Comparison of ENCODE assay signal across 13 cellular contexts in genomic region chr1:1199961-1200875, GRCh38. TPM values are rescaled to one million over a fixed set of nuclear protein-coding genes. Genes with fewer than 3 reads are reported as not detected.
A peak's percentile ranks its signal among the peaks of the same experiment; 100 is the strongest.
DNase-seq lines count a peak whose midpoint lies in the region; ATAC-seq and TF ChIP-seq lines count a peak whose summit lies in the region.
"Had no signal": no experiment of that assay in that cellular context is flagged by ENCODE, and none has a peak within 500 bp of the region (broad histone marks: within the 10 kb centered on the region; RNA-seq: fewer than 3 reads in every experiment).

No MANE protein-coding gene starts in this region.

- no peaks in the 10 kb centered on the region for H3K36me3 ChIP-seq in CD4-positive, CD25-positive, alpha-beta regulatory T cell (ENCODE audit: control insufficient read depth, insufficient read depth, low read length)
- H3K36me3 ChIP-seq in HUES64 (ENCODE audit: insufficient read depth, low read length), result no peaks in the 10 kb centered on the region

- no peak for TF ChIP-seq CTCF in nephron progenitor cell (IDR thresholded peaks at IDR 0.05)

- no peaks in the 10 kb centered on the region for H3K36me3 Mint-ChIP-seq in CD4-positive, CD25-positive, alpha-beta regulatory T cell
- H3K36me3 Mint-ChIP-seq in central memory CD8-positive, alpha-beta T cell (ENCODE audit: insufficient read depth), result no peaks in the 10 kb centered on the region
- H3K36me3 Mint-ChIP-seq in nephron progenitor cell (ENCODE audit: low read depth), result no peaks in the 10 kb centered on the region

- DNase-seq in CD4-positive, CD25-positive, alpha-beta regulatory T cell, result no peak
- no peak for DNase-seq in central memory CD8-positive, alpha-beta T cell (ENCODE audit: low spot score in 2 of 2)
- DNase-seq in nephron progenitor cell, result peak; percentile 10
- no peak for DNase-seq in GM19240 (ENCODE audit: insufficient read length, low spot score)
- no peak for DNase-seq in HuH-7 (ENCODE audit: low spot score)
- DNase-seq: head of caudate nucleus; NCI-H187 treated with DMSO at 0.1 percent for 48 hours; stimulated activated CD4-positive, alpha-beta T cell treated with anti-CD3 and anti-CD28 coated beads, Interleukin-4, amount 100 ng/mL, for 4 hours had no signal

- no peaks in the 10 kb centered on the region for H3K9me3 ChIP-seq in CD4-positive, CD25-positive, alpha-beta regulatory T cell (ENCODE audit: control insufficient read depth in 2 of 2, low read length in 2 of 2)
- H3K9me3 ChIP-seq in HUES64 (ENCODE audit: insufficient read depth, low read depth, low read length), result no peaks in the 10 kb centered on the region

- H3K4me1 Mint-ChIP-seq in CD4-positive, CD25-positive, alpha-beta regulatory T cell, result peaks cover 0 to 8% (median 1%) of the 10 kb centered on the region in 4 donors
- H3K4me1 Mint-ChIP-seq in central memory CD8-positive, alpha-beta T cell, result no peaks in the 10 kb centered on the region
- no peaks in the 10 kb centered on the region for H3K4me1 Mint-ChIP-seq in nephron progenitor cell

- H3K27me3 ChIP-seq in CD4-positive, CD25-positive, alpha-beta regulatory T cell (ENCODE audit: control insufficient read depth, insufficient read depth, low read length), result no peaks in the 10 kb centered on the region
- peaks cover 18% of the 10 kb centered on the region for H3K27me3 ChIP-seq in HUES64 (ENCODE audit: insufficient read depth, low read length)

- peak overlapping the region; percentile 69 to 91 (median 78) for H3K4me3 Mint-ChIP-seq in CD4-positive, CD25-positive, alpha-beta regulatory T cell
- peak overlapping the region; percentile 59 for H3K4me3 Mint-ChIP-seq in central memory CD8-positive, alpha-beta T cell
- H3K4me3 Mint-ChIP-seq in nephron progenitor cell, result peak overlapping the region; percentile 44

- 81% methylated on average over 30 of the region's 31 CpGs for WGBS in HUES64

- H3K9ac ChIP-seq in HUES64 (ENCODE audit: low read depth, low read length), result no peak overlapping the region

- H3K4me1 ChIP-seq in CD4-positive, CD25-positive, alpha-beta regulatory T cell (ENCODE audit: control insufficient read depth, insufficient read depth, low read length, poor library complexity, severe bottlenecking), result peaks cover 16% of the 10 kb centered on the region
- no peaks in the 10 kb centered on the region for H3K4me1 ChIP-seq in HUES64 (ENCODE audit: insufficient read depth, low read length)

- H3K27ac ChIP-seq in CD4-positive, CD25-positive, alpha-beta regulatory T cell (ENCODE audit: insufficient read depth, low read length, poor library complexity, severe bottlenecking), result peak overlapping the region; percentile 84
- no peak overlapping the region for H3K27ac ChIP-seq in HUES64 (ENCODE audit: low read depth, low read length)

- H3K27ac Mint-ChIP-seq in CD4-positive, CD25-positive, alpha-beta regulatory T cell, result peak overlapping the region; percentile 14 to 86 (median 65)
- peak overlapping the region; percentile 19 for H3K27ac Mint-ChIP-seq in central memory CD8-positive, alpha-beta T cell (ENCODE audit: low read depth)
- no peak overlapping the region for H3K27ac Mint-ChIP-seq in nephron progenitor cell

- H3K27me3 Mint-ChIP-seq in CD4-positive, CD25-positive, alpha-beta regulatory T cell, result no peaks in the 10 kb centered on the region
- H3K27me3 Mint-ChIP-seq in central memory CD8-positive, alpha-beta T cell, result no peaks in the 10 kb centered on the region
- H3K27me3 Mint-ChIP-seq in nephron progenitor cell (ENCODE audit: low read depth, poor library complexity), result peaks cover 28% of the 10 kb centered on the region

- H3K4me3 ChIP-seq in CD4-positive, CD25-positive, alpha-beta regulatory T cell (ENCODE audit: low read depth, low read length), result no peak overlapping the region
- H3K4me3 ChIP-seq in HUES64 (ENCODE audit: low read length), result 0 out of 2 replicates have a peak overlapping the region, but pooled peaks have one; percentile 46

- no peak for ATAC-seq in CD4-positive, CD25-positive, alpha-beta regulatory T cell (ENCODE audit: low read depth in 2 of 2)
- no peak for ATAC-seq in central memory CD8-positive, alpha-beta T cell (replicated peaks; ENCODE audit: extremely low read depth, poor library complexity, severe bottlenecking)
- no peak for ATAC-seq in GM18909 (IDR thresholded peaks at IDR 0.05; ENCODE audit: poor library complexity, unreplicated experiment)
- no peak for ATAC-seq in GM19463 (IDR thresholded peaks at IDR 0.05; ENCODE audit: unreplicated experiment)

- peaks cover 0 to 1% (median 0%) of the 10 kb centered on the region in 7 donors for H3K9me3 Mint-ChIP-seq in CD4-positive, CD25-positive, alpha-beta regulatory T cell
- H3K9me3 Mint-ChIP-seq in central memory CD8-positive, alpha-beta T cell, result peaks cover under 1% of the 10 kb centered on the region
- H3K9me3 Mint-ChIP-seq in nephron progenitor cell, result peaks cover 7% of the 10 kb centered on the region

RNA-seq across cellular contexts. Expression of gene TNFRSF18, which starts 6.2 kb away (rescaled TPM):
- 47.8 TPM for total RNA-seq in CD4-positive, CD25-positive, alpha-beta regulatory T cell
- 10 to 100 TPM; 17.4 to 54.5 (median 25.2) TPM for polyA plus RNA-seq in CD4-positive, CD25-positive, alpha-beta regulatory T cell
- polyA plus RNA-seq in HUES64 (2013, experiment 1 of 2), result 0.45 TPM
- not detected for polyA plus RNA-seq in HUES64 (2013, experiment 2 of 2)
- total RNA-seq: myocyte, RPMI7951 had no signal

RNA-seq across cellular contexts. Expression of gene TNFRSF4, which starts 13.7 kb away (rescaled TPM):
- total RNA-seq in CD4-positive, CD25-positive, alpha-beta regulatory T cell, result 65.8 TPM
- polyA plus RNA-seq in CD4-positive, CD25-positive, alpha-beta regulatory T cell, result 10 to 100 TPM; 19.0 to 50.2 (median 32.2) TPM
- polyA plus RNA-seq in HUES64 (2013, experiment 1 of 2), result not detected
- not detected for polyA plus RNA-seq in HUES64 (2013, experiment 2 of 2)
- total RNA-seq: myocyte, RPMI7951 had no signal

RNA-seq across cellular contexts. Expression of gene TTLL10, which starts 26.5 kb away (rescaled TPM):
- not detected for total RNA-seq in CD4-positive, CD25-positive, alpha-beta regulatory T cell
- not detected for polyA plus RNA-seq in CD4-positive, CD25-positive, alpha-beta regulatory T cell
- 1.00 TPM for polyA plus RNA-seq in HUES64 (2013, experiment 1 of 2)
- polyA plus RNA-seq in HUES64 (2013, experiment 2 of 2), result 0.25 TPM
- total RNA-seq: myocyte, RPMI7951 had no signal

RNA-seq across cellular contexts. Expression of gene SDF4, which starts 31.6 kb away (rescaled TPM):
- 165 TPM for total RNA-seq in CD4-positive, CD25-positive, alpha-beta regulatory T cell
- 100 to 1,000 TPM in 2 of 4 donors, 10 to 100 TPM in 2; 70.3 to 113 (median 91.6) TPM for polyA plus RNA-seq in CD4-positive, CD25-positive, alpha-beta regulatory T cell
- polyA plus RNA-seq in HUES64 (2013, experiment 1 of 2), result 57.9 TPM
- polyA plus RNA-seq in HUES64 (2013, experiment 2 of 2), result 57.1 TPM

RNA-seq across cellular contexts. Expression of gene B3GALT6, which starts 31.8 kb away (rescaled TPM):
- total RNA-seq in CD4-positive, CD25-positive, alpha-beta regulatory T cell, result 10.0 TPM
- polyA plus RNA-seq in CD4-positive, CD25-positive, alpha-beta regulatory T cell, result 10 to 100 TPM in 1 of 4 donors, 1 to 10 TPM in 3; 4.0 to 11.5 (median 7.3) TPM
- polyA plus RNA-seq in HUES64 (2013, experiment 1 of 2), result 20.1 TPM
- polyA plus RNA-seq in HUES64 (2013, experiment 2 of 2), result 20.8 TPM
